27 cellular contexts compared by ENCODE assay signal in genomic region chr3:56835626-56836025, GRCh38. TPM values are rescaled to one million over a fixed set of nuclear protein-coding genes. Genes with fewer than 3 reads are reported as not detected.
DNase-seq lines count a peak whose midpoint lies in the region; ATAC-seq and TF ChIP-seq lines count a peak whose summit lies in the region.
"Had no signal": no experiment of that assay in that cellular context is flagged by ENCODE, and none has a peak within 500 bp of the region (broad histone marks: within the 10 kb centered on the region; RNA-seq: fewer than 3 reads in every experiment).

No MANE protein-coding gene starts in this region.

- H3K4me1 ChIP-seq in breast epithelium (no peaks in the 10 kb centered on the region), RWPE2 (ENCODE audit: insufficient read depth, poor library complexity, severe bottlenecking) (peaks cover 46% of the 10 kb centered on the region), esophagus squamous epithelium (peaks cover 15 to 47% (median 16%) of the 10 kb centered on the region in 3 donors), smooth muscle cell (ENCODE audit: low read depth) (peaks cover 28% of the 10 kb centered on the region)
- H3K4me1 ChIP-seq: transverse colon had no signal

- POLR2A ChIA-PET in MCF 10A (lab: Yijun Ruan, JAX) = interaction anchor here (1.5 kb wide), 1 partner anchor 11 kb away, joined by 3 read pairs; no protein-coding TSS in a partner anchor

- DNase-seq in MCF 10A (ENCODE audit: unreplicated experiment) = peak; percentile 51
- DNase-seq in breast epithelium (ENCODE audit: low spot score in 2 of 2) = no peak
- no peak for DNase-seq in RWPE2 (ENCODE audit: low spot score)
- DNase-seq in esophagus squamous epithelium (lab: John Stamatoyannopoulos, UW) = no peak
- DNase-seq in smooth muscle cell (lab: John Stamatoyannopoulos, UW; ENCODE audit: unreplicated experiment) = no peak
- DNase-seq: activated CD4-positive, CD25-positive, alpha-beta regulatory T cell treated with anti-CD3 and anti-CD28 coated beads, Interleukin-2, amount 50 U/mL, for 72 hours; activated CD8-positive, alpha-beta memory T cell treated with anti-CD3 and anti-CD28 coated beads for 24 hours; activated naive CD4-positive, alpha-beta T cell treated with anti-CD3 and anti-CD28 coated beads, Interleukin-2, amount 10 ng/mL, durations not matched to agents 7 days and 5 days; activated T-cell treated with anti-CD3 and anti-CD28 coated beads, Interleukin-2, amount 50 U/mL, for 4 hours; anterior cingulate cortex; cerebellar nuclear complex; DMS79 treated with DMSO at 0.1 percent for 48 hours; effector CD4-positive, alpha-beta T cell; GOT3; left cardiac atrium; MV-4-11; naive thymus-derived CD4-positive, alpha-beta T cell; NCI-H1694 treated with DMSO at 0.1 percent for 48 hours; NCI-H748 treated with DMSO at 0.1 percent for 48 hours; right cardiac atrium; SHP77; stomach; transverse colon had no signal

- no TSS peak for BruUV-seq in MCF 10A (replicated peaks; lab: Mats Ljungman, UMichigan)

- no peaks in the 10 kb centered on the region for H3K9me3 ChIP-seq in breast epithelium
- no peaks in the 10 kb centered on the region for H3K9me3 ChIP-seq in RWPE2 (ENCODE audit: severe bottlenecking)
- no peaks in the 10 kb centered on the region for H3K9me3 ChIP-seq in esophagus squamous epithelium
- H3K9me3 ChIP-seq in smooth muscle cell (replicated peaks; ENCODE audit: low read depth) = no peaks in the 10 kb centered on the region
- H3K9me3 ChIP-seq: stomach, transverse colon had no signal

- H3K4me3 ChIP-seq in breast epithelium = no peak overlapping the region
- H3K4me3 ChIP-seq in RWPE2 (ENCODE audit: severe bottlenecking) = no peak overlapping the region
- H3K4me3 ChIP-seq in esophagus squamous epithelium = no peak overlapping the region
- H3K4me3 ChIP-seq in smooth muscle cell = no peak overlapping the region
- H3K4me3 ChIP-seq: stomach, transverse colon had no signal

- H3K27ac ChIP-seq in breast epithelium (no peak overlapping the region), RWPE2 (ENCODE audit: poor library complexity, severe bottlenecking) (peak overlapping the region; percentile 75), esophagus squamous epithelium (peak overlapping the region in 3 of 4 donors; percentile 21 to 69 (median 40)), smooth muscle cell (ENCODE audit: low read depth) (peak overlapping the region; percentile 96)
- H3K27ac ChIP-seq: 22Rv1, stomach, transverse colon had no signal

- H4K20me1 ChIP-seq in smooth muscle cell (ENCODE audit: low read depth) = no peaks in the 10 kb centered on the region

- no peaks in the 10 kb centered on the region for H3K9me3 Mint-ChIP-seq in MCF 10A (ENCODE audit: unreplicated experiment)
- H3K9me3 Mint-ChIP-seq: activated naive CD4-positive, alpha-beta T cell treated with anti-CD3 and anti-CD28 coated beads, Interleukin-2, amount 10 ng/mL, durations not matched to agents 7 days and 5 days; activated T-cell treated with anti-CD3 and anti-CD28 coated beads, Interleukin-2, amount 50 U/mL, for 4 hours had no signal

- H3K27me3 ChIP-seq in breast epithelium = no peaks in the 10 kb centered on the region
- H3K27me3 ChIP-seq in RWPE2 (ENCODE audit: insufficient read depth, poor library complexity, severe bottlenecking) = no peaks in the 10 kb centered on the region
- H3K27me3 ChIP-seq in esophagus squamous epithelium = no peaks in the 10 kb centered on the region
- no peaks in the 10 kb centered on the region for H3K27me3 ChIP-seq in smooth muscle cell (ENCODE audit: low read depth)
- H3K27me3 ChIP-seq: stomach, transverse colon had no signal

- H3F3A ChIP-seq in smooth muscle cell (ENCODE audit: low read depth) = peaks cover 18% of the 10 kb centered on the region

- peaks cover 24% of the 10 kb centered on the region for H3K4me1 Mint-ChIP-seq in MCF 10A (ENCODE audit: insufficient read depth, unreplicated experiment)

- WGBS in esophagus squamous epithelium, 2 donors = 41 to 46% methylated on average over 4 of the region's 4 CpGs
- WGBS in smooth muscle cell (ENCODE audit: low lambda C conversion rate) = 46% methylated on average over 4 of the region's 4 CpGs

- H3K27me3 Mint-ChIP-seq in MCF 10A (ENCODE audit: insufficient read depth, unreplicated experiment) = no peaks in the 10 kb centered on the region
- H3K27me3 Mint-ChIP-seq: activated naive CD4-positive, alpha-beta T cell treated with anti-CD3 and anti-CD28 coated beads, Interleukin-2, amount 10 ng/mL, durations not matched to agents 7 days and 5 days; naive thymus-derived CD4-positive, alpha-beta T cell had no signal

- H3K4me3 Mint-ChIP-seq in MCF 10A (ENCODE audit: unreplicated experiment) = no peak overlapping the region
- H3K4me3 Mint-ChIP-seq: activated naive CD4-positive, alpha-beta T cell treated with anti-CD3 and anti-CD28 coated beads, Interleukin-2, amount 10 ng/mL, durations not matched to agents 7 days and 5 days; activated T-cell treated with anti-CD3 and anti-CD28 coated beads, Interleukin-2, amount 50 U/mL, for 4 hours; naive thymus-derived CD4-positive, alpha-beta T cell had no signal

- no peaks in the 10 kb centered on the region for H3K79me2 ChIP-seq in smooth muscle cell (ENCODE audit: low read depth)

- ATAC-seq in RWPE2 (ENCODE audit: low read depth) (0 out of 3 replicates have a peak, but pooled peaks have one; percentile 26), GM21526 (IDR thresholded peaks at IDR 0.05; ENCODE audit: low FRiP score, unreplicated experiment) (no peak), GM19397 (IDR thresholded peaks at IDR 0.05; ENCODE audit: unreplicated experiment) (no peak), HG03565 (IDR thresholded peaks at IDR 0.05; ENCODE audit: unreplicated experiment) (no peak)
- ATAC-seq: activated T-cell treated with anti-CD3 and anti-CD28 coated beads, Interleukin-2, amount 50 U/mL, for 4 hours; naive thymus-derived CD4-positive, alpha-beta T cell had no signal

- H3K9ac ChIP-seq in smooth muscle cell (ENCODE audit: low read depth) = no peak overlapping the region

- H3K36me3 Mint-ChIP-seq in MCF 10A (ENCODE audit: insufficient read depth, unreplicated experiment) = no peaks in the 10 kb centered on the region

- peak overlapping the region; percentile 65 for H3K4me2 ChIP-seq in smooth muscle cell

- TF ChIP-seq POLR2A in breast epithelium (IDR thresholded peaks at IDR 0.05) (no peak), esophagus squamous epithelium (IDR thresholded peaks at IDR 0.05) (no peak)

- intact Hi-C loops in MCF 10A (cut with micrococcal nuclease) = no loop called here
- intact Hi-C loops in breast epithelium (cut with DNase I; ENCODE audit: low total_unique reads) = no loop called here
- intact Hi-C loops in esophagus squamous epithelium (cut with DNase I) = no loop called here

- H2AFZ ChIP-seq in smooth muscle cell (ENCODE audit: low read depth) = no peak overlapping the region

- CTCF ChIA-PET in MCF 10A (lab: Yijun Ruan, JAX) = interaction anchor here (0.5 to 1.2 kb wide), 4 partner anchors 32 to 1021 kb away, joined by 3 read pairs; no protein-coding TSS in a partner anchor

- no peak for TF ChIP-seq CTCF in MCF 10A (IDR thresholded peaks at IDR 0.05; ENCODE audit: unreplicated experiment)
- TF ChIP-seq CTCF in breast epithelium (IDR thresholded peaks at IDR 0.05) = no peak
- no peak for TF ChIP-seq CTCF in RWPE2 (IDR thresholded peaks at IDR 0.05; ENCODE audit: poor library complexity, severe bottlenecking)
- TF ChIP-seq CTCF in esophagus squamous epithelium (IDR thresholded peaks at IDR 0.05) = no peak
- TF ChIP-seq CTCF in smooth muscle cell (IDR thresholded peaks at IDR 0.05; ENCODE audit: borderline replicate concordance, insufficient read depth, poor library complexity, severe bottlenecking) = no peak

- H3K27ac Mint-ChIP-seq in MCF 10A (ENCODE audit: low read depth, unreplicated experiment) = peak overlapping the region; percentile 37
- H3K27ac Mint-ChIP-seq: activated naive CD4-positive, alpha-beta T cell treated with anti-CD3 and anti-CD28 coated beads, Interleukin-2, amount 10 ng/mL, durations not matched to agents 7 days and 5 days; naive thymus-derived CD4-positive, alpha-beta T cell had no signal

- no peaks in the 10 kb centered on the region for H3K36me3 ChIP-seq in breast epithelium
- no peaks in the 10 kb centered on the region for H3K36me3 ChIP-seq in RWPE2 (ENCODE audit: low read depth)
- H3K36me3 ChIP-seq in esophagus squamous epithelium = no peaks in the 10 kb centered on the region
- H3K36me3 ChIP-seq in smooth muscle cell (ENCODE audit: low read depth) = no peaks in the 10 kb centered on the region
- H3K36me3 ChIP-seq: stomach, transverse colon had no signal

RNA-seq across cellular contexts. Expression of gene ARHGEF3, which starts 33.9 kb away (rescaled TPM):
- total RNA-seq in MCF 10A (2022) (10.6 and 13.1 TPM in 2 replicates), breast epithelium (10 to 100 TPM; 11.0 to 45.4 (median 25.2) TPM), esophagus squamous epithelium (10 to 100 TPM; 20.6 to 26.3 (median 24.7) TPM), smooth muscle cell (131 and 139 TPM in 2 replicates)
- polyA plus RNA-seq in smooth muscle cell = 90.5 and 137 TPM in 2 replicates

Comparison
In these comparisons a context has a peak if more than half of its experiments do, and no peak if none do; other contexts are left out.
1. H3K27ac ChIP-seq: peak in RWPE2 (single experiment), esophagus squamous epithelium (3 of 4) and smooth muscle cell (single experiment); none in breast epithelium (0 of 2).